ENCODE assay signal across 1 cellular context in the genomic region with DNA sequence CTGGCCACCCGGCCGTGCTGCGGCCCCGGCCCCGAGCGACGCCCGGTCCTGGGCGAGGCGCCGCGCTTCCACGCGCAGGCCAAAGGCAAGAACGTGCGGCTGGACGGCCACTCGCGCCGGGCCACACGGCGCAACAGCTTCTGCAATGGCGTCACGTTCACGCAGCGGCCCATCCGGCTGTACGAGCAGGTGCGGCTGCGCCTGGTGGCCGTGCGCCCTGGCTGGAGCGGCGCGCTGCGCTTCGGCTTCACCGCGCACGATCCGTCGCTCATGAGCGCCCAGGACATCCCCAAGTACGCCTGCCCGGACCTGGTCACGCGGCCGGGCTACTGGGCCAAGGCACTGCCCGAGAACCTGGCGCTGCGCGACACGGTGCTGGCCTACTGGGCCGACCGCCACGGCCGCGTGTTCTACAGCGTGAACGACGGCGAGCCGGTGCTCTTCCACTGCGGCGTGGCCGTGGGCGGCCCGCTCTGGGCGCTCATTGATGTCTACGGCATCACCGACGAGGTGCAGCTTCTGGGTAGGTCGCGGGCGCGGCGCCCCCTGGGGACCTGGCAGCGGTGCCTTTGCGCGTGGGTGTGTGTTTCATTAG.
TF ChIP-seq lines count a peak whose summit lies in the region.

No MANE protein-coding gene starts in this region.

TF ChIP-seq in SK-N-SH, 30 proteins besides CTCF, POLR2A, EP300 and RAD21 (continued from another document):
- TF ChIP-seq, protein P1, sequence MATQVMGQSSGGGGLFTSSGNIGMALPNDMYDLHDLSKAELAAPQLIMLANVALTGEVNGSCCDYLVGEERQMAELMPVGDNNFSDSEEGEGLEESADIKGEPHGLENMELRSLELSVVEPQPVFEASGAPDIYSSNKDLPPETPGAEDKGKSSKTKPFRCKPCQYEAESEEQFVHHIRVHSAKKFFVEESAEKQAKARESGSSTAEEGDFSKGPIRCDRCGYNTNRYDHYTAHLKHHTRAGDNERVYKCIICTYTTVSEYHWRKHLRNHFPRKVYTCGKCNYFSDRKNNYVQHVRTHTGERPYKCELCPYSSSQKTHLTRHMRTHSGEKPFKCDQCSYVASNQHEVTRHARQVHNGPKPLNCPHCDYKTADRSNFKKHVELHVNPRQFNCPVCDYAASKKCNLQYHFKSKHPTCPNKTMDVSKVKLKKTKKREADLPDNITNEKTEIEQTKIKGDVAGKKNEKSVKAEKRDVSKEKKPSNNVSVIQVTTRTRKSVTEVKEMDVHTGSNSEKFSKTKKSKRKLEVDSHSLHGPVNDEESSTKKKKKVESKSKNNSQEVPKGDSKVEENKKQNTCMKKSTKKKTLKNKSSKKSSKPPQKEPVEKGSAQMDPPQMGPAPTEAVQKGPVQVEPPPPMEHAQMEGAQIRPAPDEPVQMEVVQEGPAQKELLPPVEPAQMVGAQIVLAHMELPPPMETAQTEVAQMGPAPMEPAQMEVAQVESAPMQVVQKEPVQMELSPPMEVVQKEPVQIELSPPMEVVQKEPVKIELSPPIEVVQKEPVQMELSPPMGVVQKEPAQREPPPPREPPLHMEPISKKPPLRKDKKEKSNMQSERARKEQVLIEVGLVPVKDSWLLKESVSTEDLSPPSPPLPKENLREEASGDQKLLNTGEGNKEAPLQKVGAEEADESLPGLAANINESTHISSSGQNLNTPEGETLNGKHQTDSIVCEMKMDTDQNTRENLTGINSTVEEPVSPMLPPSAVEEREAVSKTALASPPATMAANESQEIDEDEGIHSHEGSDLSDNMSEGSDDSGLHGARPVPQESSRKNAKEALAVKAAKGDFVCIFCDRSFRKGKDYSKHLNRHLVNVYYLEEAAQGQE (IDR thresholded peaks at IDR 0.05; ENCODE audit: low read depth, low read length) = no peak
- TF ChIP-seq FOSL2 (IDR thresholded peaks at IDR 0.05; ENCODE audit: borderline replicate concordance, low read depth) (no peak), SMC3 (IDR thresholded peaks at IDR 0.05; ENCODE audit: low read depth, low read length) (no peak), SIN3A (IDR thresholded peaks at IDR 0.05; ENCODE audit: borderline replicate concordance, low read depth, low read length) (no peak), RXRA (IDR thresholded peaks at IDR 0.05; ENCODE audit: borderline replicate concordance, low read depth) (no peak), EZH2phosphoT487 (IDR thresholded peaks at IDR 0.05; ENCODE audit: borderline replicate concordance, low read depth) (no peak), GATA2 (CRISPR knock-in tag; IDR thresholded peaks at IDR 0.05) (no peak), JUND (IDR thresholded peaks at IDR 0.05) (no peak), FOXM1 (IDR thresholded peaks at IDR 0.05; ENCODE audit: low read depth) (no peak), TAF1 (IDR thresholded peaks at IDR 0.05; ENCODE audit: borderline replicate concordance, low read depth, low read length) (no peak), CHD2 (IDR thresholded peaks at IDR 0.05; ENCODE audit: low read length, partially characterized antibody) (no peak), RCOR1 (IDR thresholded peaks at IDR 0.05; ENCODE audit: low read length) (no peak), ELF1 (IDR thresholded peaks at IDR 0.05) (no peak)
- TF ChIP-seq, protein P2, sequence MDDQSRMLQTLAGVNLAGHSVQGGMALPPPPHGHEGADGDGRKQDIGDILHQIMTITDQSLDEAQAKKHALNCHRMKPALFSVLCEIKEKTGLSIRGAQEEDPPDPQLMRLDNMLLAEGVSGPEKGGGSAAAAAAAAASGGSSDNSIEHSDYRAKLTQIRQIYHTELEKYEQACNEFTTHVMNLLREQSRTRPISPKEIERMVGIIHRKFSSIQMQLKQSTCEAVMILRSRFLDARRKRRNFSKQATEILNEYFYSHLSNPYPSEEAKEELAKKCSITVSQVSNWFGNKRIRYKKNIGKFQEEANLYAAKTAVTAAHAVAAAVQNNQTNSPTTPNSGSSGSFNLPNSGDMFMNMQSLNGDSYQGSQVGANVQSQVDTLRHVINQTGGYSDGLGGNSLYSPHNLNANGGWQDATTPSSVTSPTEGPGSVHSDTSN (IDR thresholded peaks at IDR 0.05) = no peak
- TF ChIP-seq, protein P3, sequence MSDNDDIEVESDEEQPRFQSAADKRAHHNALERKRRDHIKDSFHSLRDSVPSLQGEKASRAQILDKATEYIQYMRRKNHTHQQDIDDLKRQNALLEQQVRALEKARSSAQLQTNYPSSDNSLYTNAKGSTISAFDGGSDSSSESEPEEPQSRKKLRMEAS (IDR thresholded peaks at IDR 0.05; ENCODE audit: low read depth) = no peak
- TF ChIP-seq, protein P4, sequence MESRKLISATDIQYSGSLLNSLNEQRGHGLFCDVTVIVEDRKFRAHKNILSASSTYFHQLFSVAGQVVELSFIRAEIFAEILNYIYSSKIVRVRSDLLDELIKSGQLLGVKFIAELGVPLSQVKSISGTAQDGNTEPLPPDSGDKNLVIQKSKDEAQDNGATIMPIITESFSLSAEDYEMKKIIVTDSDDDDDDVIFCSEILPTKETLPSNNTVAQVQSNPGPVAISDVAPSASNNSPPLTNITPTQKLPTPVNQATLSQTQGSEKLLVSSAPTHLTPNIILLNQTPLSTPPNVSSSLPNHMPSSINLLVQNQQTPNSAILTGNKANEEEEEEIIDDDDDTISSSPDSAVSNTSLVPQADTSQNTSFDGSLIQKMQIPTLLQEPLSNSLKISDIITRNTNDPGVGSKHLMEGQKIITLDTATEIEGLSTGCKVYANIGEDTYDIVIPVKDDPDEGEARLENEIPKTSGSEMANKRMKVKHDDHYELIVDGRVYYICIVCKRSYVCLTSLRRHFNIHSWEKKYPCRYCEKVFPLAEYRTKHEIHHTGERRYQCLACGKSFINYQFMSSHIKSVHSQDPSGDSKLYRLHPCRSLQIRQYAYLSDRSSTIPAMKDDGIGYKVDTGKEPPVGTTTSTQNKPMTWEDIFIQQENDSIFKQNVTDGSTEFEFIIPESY (IDR thresholded peaks at IDR 0.05; ENCODE audit: borderline replicate concordance, low read depth) = no peak
